In genomic region chr9:86116425-86116824, GRCh38 we compare ENCODE assay signal across 1 cellular context.
TF ChIP-seq lines count a peak whose summit lies in the region.

No MANE protein-coding gene starts in this region.

TF ChIP-seq in GM23338, 12 proteins besides CTCF, POLR2A, EP300 and RAD21 (continued from another document):
- TF ChIP-seq ZNF462 (CRISPR knock-in tag; IDR thresholded peaks at IDR 0.05) = no peak
- TF ChIP-seq NANOG (IDR thresholded peaks at IDR 0.05; ENCODE audit: borderline replicate concordance) = no peak
- TF ChIP-seq ETS1 (IDR thresholded peaks at IDR 0.05) = no peak
- no peak for TF ChIP-seq STAT1 (IDR thresholded peaks at IDR 0.05; ENCODE audit: unreplicated experiment)
- TF ChIP-seq ZNF114 (CRISPR knock-in tag; IDR thresholded peaks at IDR 0.05) = no peak
- TF ChIP-seq REST (IDR thresholded peaks at IDR 0.05; ENCODE audit: unreplicated experiment) = no peak
- TF ChIP-seq POLR2AphosphoS5 (IDR thresholded peaks at IDR 0.05; ENCODE audit: low read depth) = no peak
- no peak for TF ChIP-seq ZNF331 (CRISPR knock-in tag; IDR thresholded peaks at IDR 0.05; ENCODE audit: low read depth)
- no peak for TF ChIP-seq EZH2phosphoT487 (IDR thresholded peaks at IDR 0.05; ENCODE audit: unreplicated experiment)
- no peak for TF ChIP-seq EZH2 (IDR thresholded peaks at IDR 0.05; ENCODE audit: low read depth, unreplicated experiment)
